In the genomic region with DNA sequence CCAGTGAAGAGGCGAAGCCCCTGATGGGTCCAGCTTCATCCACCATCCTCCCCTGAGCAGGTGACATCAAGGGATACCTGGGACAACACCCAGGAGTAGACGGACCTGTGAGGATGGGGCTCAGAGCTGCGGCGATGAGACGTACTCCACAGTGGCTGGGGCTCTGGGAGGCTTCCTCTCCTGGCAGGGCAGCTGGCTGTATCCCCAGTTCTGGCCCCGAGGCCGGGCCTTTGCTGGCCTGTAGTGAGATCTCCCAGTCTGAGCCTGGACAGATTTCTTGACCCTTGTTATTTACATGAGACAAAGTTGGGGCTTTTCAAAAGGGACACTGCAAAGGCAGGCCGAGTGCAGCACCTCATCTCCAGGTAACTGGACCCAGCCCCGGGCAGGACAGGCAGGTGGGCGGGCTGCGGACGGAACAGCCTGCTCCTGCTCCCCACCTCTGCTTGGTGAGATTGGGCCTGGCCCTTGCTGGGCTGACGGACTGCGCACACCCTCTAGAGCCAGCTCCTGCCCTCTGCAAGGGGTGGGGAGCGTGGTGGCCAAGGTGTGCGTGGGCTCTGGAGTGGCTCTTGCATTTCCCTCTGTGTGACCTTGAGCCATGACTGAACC, we compare ENCODE assay signal across 18 cellular contexts. TPM values are rescaled to one million over a fixed set of nuclear protein-coding genes. Genes with fewer than 3 reads are reported as not detected.
DNase-seq lines count a peak whose midpoint lies in the region; ATAC-seq and TF ChIP-seq lines count a peak whose summit lies in the region.
"Had no signal": no experiment of that assay in that cellular context is flagged by ENCODE, and none has a peak within 500 bp of the region (broad histone marks: within the 10 kb centered on the region; RNA-seq: fewer than 3 reads in every experiment).

No MANE protein-coding gene starts in this region.

- no peak overlapping the region for H3K4me3 Mint-ChIP-seq in stimulated activated effector memory CD8-positive, alpha-beta T cell treated with anti-CD3 and anti-CD28 coated beads, Interleukin-12 subunit alpha, Interleukin-12 subunit beta, amount 100 ng/mL, for 72 hours
- H3K4me3 Mint-ChIP-seq in T-helper 2 cell treated with Interferon-gamma antibody and Interleukin-4, amounts not matched to agents 5 μg/mL and 100 μg/mL, for 36 hours: no peak overlapping the region
- H3K4me3 Mint-ChIP-seq: B cell; CD4-positive, CD25-positive, alpha-beta regulatory T cell; CD8-positive, alpha-beta T cell; HFFc6 had no signal

- no peaks in the 10 kb centered on the region for H3K9me3 Mint-ChIP-seq in stimulated activated effector memory CD8-positive, alpha-beta T cell treated with anti-CD3 and anti-CD28 coated beads, Interleukin-12 subunit alpha, Interleukin-12 subunit beta, amount 100 ng/mL, for 72 hours
- no peaks in the 10 kb centered on the region for H3K9me3 Mint-ChIP-seq in T-helper 2 cell treated with Interferon-gamma antibody and Interleukin-4, amounts not matched to agents 5 μg/mL and 100 μg/mL, for 36 hours
- H3K9me3 Mint-ChIP-seq: CD4-positive, CD25-positive, alpha-beta regulatory T cell; CD8-positive, alpha-beta T cell; HFFc6 had no signal

- no peaks in the 10 kb centered on the region for H3K4me1 ChIP-seq in cardiac muscle cell (ENCODE audit: low read depth)
- H3K4me1 ChIP-seq in osteoblast (ENCODE audit: insufficient read depth, low read length): no peaks in the 10 kb centered on the region
- H3K4me1 ChIP-seq: BLaER1, Caco-2, HAP-1 had no signal

- DNase-seq in cardiac muscle cell (ENCODE audit: low read depth in 1 of 2, low spot score in 1 of 2) (no peak), cardiac septum (ENCODE audit: low spot score) (no peak), osteoblast (ENCODE audit: insufficient read length, low spot score, missing footprints) (peak; percentile 82), MV-4-11 (lab: John Stamatoyannopoulos, UW) (no peak)
- no peak for DNase-seq in stimulated activated effector memory CD8-positive, alpha-beta T cell treated with anti-CD3 and anti-CD28 coated beads, Interleukin-12 subunit alpha, Interleukin-12 subunit beta, amount 100 ng/mL, for 72 hours (ENCODE audit: low spot score in 2 of 2)
- no peak for DNase-seq in T-helper 2 cell treated with Interferon-gamma antibody and Interleukin-4, amounts not matched to agents 5 μg/mL and 100 μg/mL, for 36 hours (ENCODE audit: low spot score)
- DNase-seq: Caco-2; CD4-positive, CD25-positive, alpha-beta regulatory T cell; CD8-positive, alpha-beta T cell; DMS153; DND-41; GOT3; HFFc6 had no signal

- no peaks in the 10 kb centered on the region for H4K20me1 ChIP-seq in osteoblast (ENCODE audit: insufficient read depth, low read length)
- H4K20me1 ChIP-seq: BLaER1 had no signal

- intact Hi-C loops in cardiac septum (cut with DNase I): no loop called here

- no peaks in the 10 kb centered on the region for H3K79me2 ChIP-seq in osteoblast (ENCODE audit: insufficient read depth, low read length)

- no peak overlapping the region for H3K27ac Mint-ChIP-seq in stimulated activated effector memory CD8-positive, alpha-beta T cell treated with anti-CD3 and anti-CD28 coated beads, Interleukin-12 subunit alpha, Interleukin-12 subunit beta, amount 100 ng/mL, for 72 hours
- no peak overlapping the region for H3K27ac Mint-ChIP-seq in T-helper 2 cell treated with Interferon-gamma antibody and Interleukin-4, amounts not matched to agents 5 μg/mL and 100 μg/mL, for 36 hours
- H3K27ac Mint-ChIP-seq: B cell; CD4-positive, CD25-positive, alpha-beta regulatory T cell; CD8-positive, alpha-beta T cell; HFFc6 had no signal

- H3K27me3 ChIP-seq in cardiac muscle cell (no peaks in the 10 kb centered on the region), osteoblast (ENCODE audit: insufficient read depth, low read length) (no peaks in the 10 kb centered on the region)
- H3K27me3 ChIP-seq: BLaER1 had no signal

- peak; percentile 4 for ATAC-seq in stimulated activated effector memory CD8-positive, alpha-beta T cell treated with anti-CD3 and anti-CD28 coated beads, Interleukin-12 subunit alpha, Interleukin-12 subunit beta, amount 100 ng/mL, for 72 hours
- ATAC-seq: CD8-positive, alpha-beta T cell had no signal

- no peak overlapping the region for H2AFZ ChIP-seq in osteoblast (ENCODE audit: low read length)

- H3K9me3 ChIP-seq in cardiac muscle cell (ENCODE audit: low read depth) (no peaks in the 10 kb centered on the region), osteoblast (ENCODE audit: low read depth, low read length) (no peaks in the 10 kb centered on the region)
- H3K9me3 ChIP-seq: BLaER1, Caco-2, HAP-1 had no signal

- no peaks in the 10 kb centered on the region for H3K36me3 ChIP-seq in cardiac muscle cell
- H3K36me3 ChIP-seq in osteoblast (ENCODE audit: insufficient read depth, low read length): no peaks in the 10 kb centered on the region
- H3K36me3 ChIP-seq: HAP-1 had no signal

- peak overlapping the region; percentile 28 for H3K27ac ChIP-seq in cardiac muscle cell
- no peak overlapping the region for H3K27ac ChIP-seq in osteoblast (ENCODE audit: low read depth, low read length)
- H3K27ac ChIP-seq: 22Rv1, BLaER1, C4-2B had no signal

- H3K4me2 ChIP-seq in osteoblast (ENCODE audit: insufficient read depth, low read length): no peak overlapping the region
- H3K4me2 ChIP-seq: BLaER1 had no signal

- H3K27me3 Mint-ChIP-seq in T-helper 2 cell treated with Interferon-gamma antibody and Interleukin-4, amounts not matched to agents 5 μg/mL and 100 μg/mL, for 36 hours (ENCODE audit: low read depth): no peaks in the 10 kb centered on the region
- H3K27me3 Mint-ChIP-seq: B cell; CD4-positive, CD25-positive, alpha-beta regulatory T cell had no signal

- H3K4me3 ChIP-seq in cardiac muscle cell (no peak overlapping the region), osteoblast (ENCODE audit: insufficient read depth, low read length) (no peak overlapping the region)
- H3K4me3 ChIP-seq: BLaER1, HAP-1 had no signal

- H3K4me1 Mint-ChIP-seq in stimulated activated effector memory CD8-positive, alpha-beta T cell treated with anti-CD3 and anti-CD28 coated beads, Interleukin-12 subunit alpha, Interleukin-12 subunit beta, amount 100 ng/mL, for 72 hours: no peaks in the 10 kb centered on the region
- H3K4me1 Mint-ChIP-seq in T-helper 2 cell treated with Interferon-gamma antibody and Interleukin-4, amounts not matched to agents 5 μg/mL and 100 μg/mL, for 36 hours (ENCODE audit: low read depth): no peaks in the 10 kb centered on the region
- H3K4me1 Mint-ChIP-seq: B cell; CD4-positive, CD25-positive, alpha-beta regulatory T cell had no signal

- H3K36me3 Mint-ChIP-seq in stimulated activated effector memory CD8-positive, alpha-beta T cell treated with anti-CD3 and anti-CD28 coated beads, Interleukin-12 subunit alpha, Interleukin-12 subunit beta, amount 100 ng/mL, for 72 hours: no peaks in the 10 kb centered on the region
- H3K36me3 Mint-ChIP-seq in T-helper 2 cell treated with Interferon-gamma antibody and Interleukin-4, amounts not matched to agents 5 μg/mL and 100 μg/mL, for 36 hours (ENCODE audit: low read depth): peaks cover 2% of the 10 kb centered on the region

- TF ChIP-seq CTCF in cardiac muscle cell (IDR thresholded peaks at IDR 0.05; ENCODE audit: low read depth, low read length) (no peak), osteoblast (IDR thresholded peaks at IDR 0.05; ENCODE audit: extremely low read depth, low read depth, low read length) (no peak)

RNA-seq across cellular contexts. Expression of gene IER5L, which starts 23.1 kb away (rescaled TPM):
- total RNA-seq in cardiac muscle cell (51.7 and 77.4 TPM in 2 replicates), cardiac septum (12.6 TPM), osteoblast (86.1 and 104 TPM in 2 replicates)
- polyA plus RNA-seq in cardiac muscle cell: 21.5 and 38.5 TPM in 2 replicates
- polyA plus RNA-seq: CD4-positive, CD25-positive, alpha-beta regulatory T cell had no signal

RNA-seq across cellular contexts. Expression of gene PTPA, which starts 43.8 kb away (rescaled TPM):
- total RNA-seq in cardiac muscle cell (197 and 257 TPM in 2 replicates), cardiac septum (204 TPM), osteoblast (64.8 and 73.5 TPM in 2 replicates)
- 144 and 156 TPM in 2 replicates for polyA plus RNA-seq in cardiac muscle cell

RNA-seq across cellular contexts. Expression of gene CRAT, which starts 44.4 kb away (rescaled TPM):
- total RNA-seq in cardiac muscle cell (81.6 and 92.8 TPM in 2 replicates), cardiac septum (68.1 TPM), osteoblast (64.8 and 79.6 TPM in 2 replicates)
- polyA plus RNA-seq in cardiac muscle cell: 80.6 and 85.2 TPM in 2 replicates
